11 cellular contexts compared by ENCODE assay signal in genomic region chr3:54122802-54123537, GRCh38. TPM values are rescaled to one million over a fixed set of nuclear protein-coding genes. Genes with fewer than 3 reads are reported as not detected.
DNase-seq lines count a peak whose midpoint lies in the region; ATAC-seq and TF ChIP-seq lines count a peak whose summit lies in the region.
"Had no signal": no experiment of that assay in that cellular context is flagged by ENCODE, and none has a peak within 500 bp of the region (broad histone marks: within the 10 kb centered on the region; RNA-seq: fewer than 3 reads in every experiment).

No MANE protein-coding gene starts in this region.

- H2BK120ac ChIP-seq in H9 (ENCODE audit: low read depth, low read length, poor library complexity, severe bottlenecking) = no peak overlapping the region

- H4K8ac ChIP-seq in H9 (replicated peaks; ENCODE audit: insufficient read length, low read depth, low read length) = no peak overlapping the region

- H3K4ac ChIP-seq in H9 (ENCODE audit: low read depth, low read length) = no peak overlapping the region

- H3K27ac Mint-ChIP-seq in H9 = no peak overlapping the region
- no peak overlapping the region for H3K27ac Mint-ChIP-seq in activated T-helper 1 cell treated with anti-CD3 and anti-CD28 coated beads, Interleukin-12 subunit alpha, Interleukin-12 subunit beta, Interleukin-2, Interleukin-4 antibody, amounts not matched to agents 30 ng/mL and 10 ng/mL and 1 ng/mL, durations not matched to agents 14 hours and 24 hours and 36 hours

- no peak overlapping the region for H3K27ac ChIP-seq in H9 (ENCODE audit: insufficient read length, low read depth, low read length)
- H3K27ac ChIP-seq in gastrocnemius medialis = peak overlapping the region; percentile 78 to 83 (median 82)
- H3K27ac ChIP-seq: neutrophil had no signal

- H3K4me1 ChIP-seq in H9 (ENCODE audit: insufficient read depth, low read length) (no peaks in the 10 kb centered on the region), gastrocnemius medialis (peaks cover 18 to 27% of the 10 kb centered on the region in 2 donors), mucosa of descending colon (ENCODE audit: low read depth) (peaks cover 13% of the 10 kb centered on the region)

- H3K9me3 ChIP-seq in H9 (ENCODE audit: control insufficient read depth, low read depth, low read length) = no peaks in the 10 kb centered on the region
- H3K9me3 ChIP-seq in gastrocnemius medialis = no peaks in the 10 kb centered on the region
- no peaks in the 10 kb centered on the region for H3K9me3 ChIP-seq in mucosa of descending colon
- H3K9me3 ChIP-seq: neutrophil had no signal

- H3K9me3 Mint-ChIP-seq in H9 = no peaks in the 10 kb centered on the region
- H3K9me3 Mint-ChIP-seq in activated T-helper 1 cell treated with anti-CD3 and anti-CD28 coated beads, Interleukin-12 subunit alpha, Interleukin-12 subunit beta, Interleukin-2, Interleukin-4 antibody, amounts not matched to agents 30 ng/mL and 10 ng/mL and 1 ng/mL, durations not matched to agents 14 hours and 24 hours and 36 hours = no peaks in the 10 kb centered on the region

- H4K5ac ChIP-seq in H9 (ENCODE audit: insufficient read length, low read depth, low read length) = no peak overlapping the region

- no peaks in the 10 kb centered on the region for H4K20me1 ChIP-seq in H9 (ENCODE audit: control insufficient read depth, insufficient read depth, insufficient read length)

- H3K27me3 ChIP-seq in H9 (ENCODE audit: insufficient read depth, low read length) = peaks cover 33% of the 10 kb centered on the region
- H3K27me3 ChIP-seq in gastrocnemius medialis = no peaks in the 10 kb centered on the region

- H3K79me2 ChIP-seq in H9 (ENCODE audit: insufficient read depth, low read length) = no peaks in the 10 kb centered on the region

- H3K18ac ChIP-seq in H9 (ENCODE audit: insufficient read length, low read depth, low read length) = no peak overlapping the region

- no peak overlapping the region for H3T11ph ChIP-seq in H9 (ENCODE audit: low read length)

- peak overlapping the region; percentile 78 for H3K4me2 ChIP-seq in H9 (ENCODE audit: insufficient read depth, insufficient read length, low read length)

- H3K79me1 ChIP-seq in H9 (ENCODE audit: insufficient read depth, low read depth, low read length, poor library complexity, severe bottlenecking) = no peaks in the 10 kb centered on the region

- intact Hi-C loops in activated T-helper 1 cell treated with anti-CD3 and anti-CD28 coated beads, Interleukin-12 subunit alpha, Interleukin-12 subunit beta, Interleukin-2, Interleukin-4 antibody, amounts not matched to agents 30 ng/mL and 10 ng/mL and 1 ng/mL, durations not matched to agents 14 hours and 24 hours and 36 hours (cut with micrococcal nuclease) = loop anchor here (5.0 kb wide), 1 partner anchor 1359 kb away; no protein-coding TSS in a partner anchor
- intact Hi-C loops in gastrocnemius medialis (cut with DNase I; ENCODE audit: low total_unique reads) = loop anchor here (5.0 kb wide), 2 partner anchors 231 to 234 kb away; partner anchors contain the start of gene SELENOK
- intact Hi-C loops in mucosa of descending colon (cut with DNase I, micrococcal nuclease) = no loop called here

- H3K9ac ChIP-seq in H9 (ENCODE audit: extremely low read depth, insufficient read length, low read length) = no peak overlapping the region

- H4K91ac ChIP-seq in H9 (ENCODE audit: insufficient read length, low read depth, low read length) = no peak overlapping the region

- H3K27me3 Mint-ChIP-seq in H9 (ENCODE audit: low read depth) = peaks cover 86% of the 10 kb centered on the region
- H3K27me3 Mint-ChIP-seq in activated T-helper 1 cell treated with anti-CD3 and anti-CD28 coated beads, Interleukin-12 subunit alpha, Interleukin-12 subunit beta, Interleukin-2, Interleukin-4 antibody, amounts not matched to agents 30 ng/mL and 10 ng/mL and 1 ng/mL, durations not matched to agents 14 hours and 24 hours and 36 hours (ENCODE audit: insufficient read depth) = peaks cover 44% of the 10 kb centered on the region

- peaks cover 23% of the 10 kb centered on the region for H3K23me2 ChIP-seq in H9 (ENCODE audit: insufficient read length, low read depth, low read length, poor library complexity, severe bottlenecking)

- TF ChIP-seq POLR2A in gastrocnemius medialis (IDR thresholded peaks at IDR 0.05) = no peak

- no peak overlapping the region for H2BK12ac ChIP-seq in H9 (ENCODE audit: insufficient read length, low read depth, low read length)

- WGBS in H9 (ENCODE audit: extremely low coverage, insufficient read length, low lambda C conversion rate) = no CpG with 5 or more reads among the region's 51 CpGs

- ATAC-seq in gastrocnemius medialis = peak; percentile 10 to 14
- no peak for ATAC-seq in HG03571 (IDR thresholded peaks at IDR 0.05; ENCODE audit: unreplicated experiment)
- no peak for ATAC-seq in mucosa of descending colon

- no peak for TF ChIP-seq CTCF in H9 (conservative IDR thresholded peaks at IDR 0.05)
- no peak for TF ChIP-seq CTCF in gastrocnemius medialis (IDR thresholded peaks at IDR 0.05 in 4 of 5, conservative IDR thresholded peaks at IDR 0.05 in 1 of 5)
- TF ChIP-seq CTCF in mucosa of descending colon (IDR thresholded peaks at IDR 0.05) = no peak

- no peak overlapping the region for H3K23ac ChIP-seq in H9 (ENCODE audit: insufficient read length, low read depth, low read length)

- H2AFZ ChIP-seq in H9 (ENCODE audit: low read length) = no peak overlapping the region

- no peak overlapping the region for H3K56ac ChIP-seq in H9 (ENCODE audit: insufficient read length, low read depth, low read length)

- H3K36me3 ChIP-seq in gastrocnemius medialis (no peaks in the 10 kb centered on the region), mucosa of descending colon (ENCODE audit: low read depth) (no peaks in the 10 kb centered on the region)
- H3K36me3 ChIP-seq: neutrophil had no signal

- H3K36me3 Mint-ChIP-seq in H9 (ENCODE audit: insufficient read depth in 1 of 3, low read depth in 3 of 3) = no peaks in the 10 kb centered on the region; a peak in 1 of 7 replicates
- no peaks in the 10 kb centered on the region for H3K36me3 Mint-ChIP-seq in activated T-helper 1 cell treated with anti-CD3 and anti-CD28 coated beads, Interleukin-12 subunit alpha, Interleukin-12 subunit beta, Interleukin-2, Interleukin-4 antibody, amounts not matched to agents 30 ng/mL and 10 ng/mL and 1 ng/mL, durations not matched to agents 14 hours and 24 hours and 36 hours (ENCODE audit: low read depth)

- H2BK20ac ChIP-seq in H9 (ENCODE audit: low read depth, low read length, poor library complexity, severe bottlenecking) = no peak overlapping the region

- no peak overlapping the region for H2BK15ac ChIP-seq in H9 (ENCODE audit: low read depth, low read length)

- no peak overlapping the region for H2AK5ac ChIP-seq in H9 (ENCODE audit: insufficient read length, low read length)

- H2BK5ac ChIP-seq in H9 (ENCODE audit: insufficient read length, low read length) = no peak overlapping the region

- H3K14ac ChIP-seq in H9 (ENCODE audit: insufficient read depth, low read length) = no peak overlapping the region

- in situ Hi-C loops in gastrocnemius medialis (cut with MboI; ENCODE audit: low sequenced_read_pairs in 4 of 4) = no loop called here

- peak overlapping the region; percentile 52 to 78 for H3K4me3 Mint-ChIP-seq in H9
- peak overlapping the region; percentile 3 for H3K4me3 Mint-ChIP-seq in activated T-helper 1 cell treated with anti-CD3 and anti-CD28 coated beads, Interleukin-12 subunit alpha, Interleukin-12 subunit beta, Interleukin-2, Interleukin-4 antibody, amounts not matched to agents 30 ng/mL and 10 ng/mL and 1 ng/mL, durations not matched to agents 14 hours and 24 hours and 36 hours

- DNase-seq in H9 (no peak), gastrocnemius medialis (no peak), SW480 (ENCODE audit: low spot score) (no peak), mucosa of descending colon (no peak), GM19238 (ENCODE audit: insufficient read length, low spot score) (no peak)
- no peak for DNase-seq in activated T-helper 1 cell treated with anti-CD3 and anti-CD28 coated beads, Interleukin-12 subunit alpha, Interleukin-12 subunit beta, Interleukin-2, Interleukin-4 antibody, amounts not matched to agents 30 ng/mL and 10 ng/mL and 1 ng/mL, durations not matched to agents 14 hours and 24 hours and 36 hours (ENCODE audit: low spot score)

- peak overlapping the region; percentile 41 for H3K4me3 ChIP-seq in iPS-11a (ENCODE audit: low read depth, low read length)
- peak overlapping the region; percentile 64 to 79 (median 72) for H3K4me3 ChIP-seq in gastrocnemius medialis
- no peak overlapping the region for H3K4me3 ChIP-seq in mucosa of descending colon

- peaks cover 15 to 25% of the 10 kb centered on the region in 2 experiments for H3K4me1 Mint-ChIP-seq in H9
- H3K4me1 Mint-ChIP-seq in activated T-helper 1 cell treated with anti-CD3 and anti-CD28 coated beads, Interleukin-12 subunit alpha, Interleukin-12 subunit beta, Interleukin-2, Interleukin-4 antibody, amounts not matched to agents 30 ng/mL and 10 ng/mL and 1 ng/mL, durations not matched to agents 14 hours and 24 hours and 36 hours (ENCODE audit: low read depth) = no peaks in the 10 kb centered on the region

RNA-seq across cellular contexts. Expression of gene CACNA2D3, which starts 0.6 kb away (rescaled TPM):
- total RNA-seq in H9 (2021) = 3.0 and 3.2 TPM in 2 replicates
- not detected in 2 replicates for total RNA-seq in activated T-helper 1 cell treated with anti-CD3 and anti-CD28 coated beads, Interleukin-12 subunit alpha, Interleukin-12 subunit beta, Interleukin-2, Interleukin-4 antibody, amounts not matched to agents 30 ng/mL and 10 ng/mL and 1 ng/mL, durations not matched to agents 14 hours and 24 hours and 36 hours
- total RNA-seq in gastrocnemius medialis = 10 to 100 TPM in 1 of 4 donors, 1 to 10 TPM in 3; 4.7 to 14.4 (median 7.1) TPM
- 1 to 10 TPM in 1 of 3 donors, under 1 TPM in 2; 0.34 to 3.5 (median 0.55) TPM for total RNA-seq in mucosa of descending colon
- total RNA-seq: dermis microvascular lymphatic vessel endothelial cell, G401 had no signal

Comparison
In these comparisons a context has a peak if more than half of its experiments do, and no peak if none do; other contexts are left out.
1. ATAC-seq: peak in gastrocnemius medialis (2 of 2); none in HG03571 (single experiment) and mucosa of descending colon (single experiment).
2. intact Hi-C loops: an anchor here in activated T-helper 1 cell treated with anti-CD3 and anti-CD28 coated beads, Interleukin-12 subunit alpha, Interleukin-12 subunit beta, Interleukin-2, Interleukin-4 antibody, amounts not matched to agents 30 ng/mL and 10 ng/mL and 1 ng/mL, durations not matched to agents 14 hours and 24 hours and 36 hours (5.0 kb wide) and gastrocnemius medialis (5.0 kb wide); none called in mucosa of descending colon.